9 cellular contexts compared by ENCODE assay signal in genomic region chr1:109467301-109467777, GRCh38. TPM values are rescaled to one million over a fixed set of nuclear protein-coding genes. Genes with fewer than 3 reads are reported as not detected.
DNase-seq lines count a peak whose midpoint lies in the region; ATAC-seq and TF ChIP-seq lines count a peak whose summit lies in the region.
"Had no signal": no experiment of that assay in that cellular context is flagged by ENCODE, and none has a peak within 500 bp of the region (broad histone marks: within the 10 kb centered on the region; RNA-seq: fewer than 3 reads in every experiment).

No MANE protein-coding gene starts in this region.

- H3K27me3 ChIP-seq in heart right ventricle: peaks cover 0 to 99% (median 30%) of the 10 kb centered on the region in 7 donors
- H3K27me3 ChIP-seq in osteoblast (ENCODE audit: insufficient read depth, low read length): peaks cover 87% of the 10 kb centered on the region
- peaks cover 64% of the 10 kb centered on the region for H3K27me3 ChIP-seq in brain microvascular endothelial cell (replicated peaks)

- no peak overlapping the region for H3K27ac Mint-ChIP-seq in stimulated activated naive CD8-positive, alpha-beta T cell treated with anti-CD3 and anti-CD28 coated beads, Interleukin-15, Interleukin-2, amounts not matched to agents 100 ng/mL and 50 ng/mL, for 24 hours

- peaks cover 75% of the 10 kb centered on the region for H3K27me3 Mint-ChIP-seq in stimulated activated naive CD8-positive, alpha-beta T cell treated with anti-CD3 and anti-CD28 coated beads, Interleukin-15, Interleukin-2, amounts not matched to agents 100 ng/mL and 50 ng/mL, for 24 hours

- TF ChIP-seq CTCF in heart right ventricle (IDR thresholded peaks at IDR 0.05) (no peak), osteoblast (IDR thresholded peaks at IDR 0.05; ENCODE audit: extremely low read depth, low read depth, low read length) (no peak), brain microvascular endothelial cell (IDR thresholded peaks at IDR 0.05; ENCODE audit: low read depth, low read length, missing control alignments) (no peak)

- H3K4me3 Mint-ChIP-seq in stimulated activated naive CD8-positive, alpha-beta T cell treated with anti-CD3 and anti-CD28 coated beads, Interleukin-15, Interleukin-2, amounts not matched to agents 100 ng/mL and 50 ng/mL, for 24 hours: peak overlapping the region; percentile 38

- no peak for ATAC-seq in stimulated activated naive CD8-positive, alpha-beta T cell treated with anti-CD3 and anti-CD28 coated beads, Interleukin-15, Interleukin-2, amounts not matched to agents 100 U/mL and 50 U/mL, for 24 hours
- ATAC-seq in heart right ventricle: peak; percentile 13 to 75 (median 54)

- no peaks in the 10 kb centered on the region for H3K79me2 ChIP-seq in osteoblast (ENCODE audit: insufficient read depth, low read length)

- H3K4me2 ChIP-seq in osteoblast (ENCODE audit: insufficient read depth, low read length): no peak overlapping the region

- H3K9me3 ChIP-seq in heart right ventricle: no peaks in the 10 kb centered on the region
- H3K9me3 ChIP-seq in osteoblast (ENCODE audit: low read depth, low read length): no peaks in the 10 kb centered on the region

- no peak for DNase-seq in stimulated activated naive CD8-positive, alpha-beta T cell treated with anti-CD3 and anti-CD28 coated beads, Interleukin-15, Interleukin-2, amounts not matched to agents 100 U/mL and 50 U/mL, for 24 hours
- no peak for DNase-seq in heart right ventricle
- peak; percentile 76 for DNase-seq in osteoblast (ENCODE audit: insufficient read length, low spot score, missing footprints)
- DNase-seq in brain microvascular endothelial cell: no peak
- DNase-seq in DMS79 (lab: John Stamatoyannopoulos, UW): no peak
- DNase-seq in NCI-H526 (lab: John Stamatoyannopoulos, UW): no peak
- DNase-seq in HPDE6-E6E7 (ENCODE audit: extremely low spot score): no peak
- DNase-seq: stimulated activated CD4-positive, alpha-beta T cell treated with anti-CD3 and anti-CD28 coated beads, Interleukin-4, amount 100 ng/mL, for 1 hour had no signal

- H3K27ac ChIP-seq in heart right ventricle: peak overlapping the region; percentile 32 to 96 (median 90)
- H3K27ac ChIP-seq in osteoblast (ENCODE audit: low read depth, low read length): no peak overlapping the region
- H3K27ac ChIP-seq in brain microvascular endothelial cell: no peak overlapping the region

- H3K4me1 ChIP-seq in heart right ventricle (peaks cover 0 to 16% (median 10%) of the 10 kb centered on the region in 9 donors), osteoblast (ENCODE audit: insufficient read depth, low read length) (peaks cover 3% of the 10 kb centered on the region)

- no peak overlapping the region for H2AFZ ChIP-seq in osteoblast (ENCODE audit: low read length)

- H3K36me3 Mint-ChIP-seq in stimulated activated naive CD8-positive, alpha-beta T cell treated with anti-CD3 and anti-CD28 coated beads, Interleukin-15, Interleukin-2, amounts not matched to agents 100 ng/mL and 50 ng/mL, for 24 hours (ENCODE audit: low read depth): no peaks in the 10 kb centered on the region

- in situ Hi-C loops in brain microvascular endothelial cell (cut with HindIII; ENCODE audit: low pct_ligation_motif_present, low sequenced_read_pairs): no loop called here

- intact Hi-C loops in heart right ventricle (cut with DNase I): loop anchor here in 3 of 10 donors (2.0 to 5.0 kb wide), 2 partner anchors 40 to 41 kb away; partner anchors contain the start of gene PSMA5 (in 3 of the 3)

- 8 to 11% methylated on average over 22 to 23 of the region's 23 CpGs for WGBS in heart right ventricle, 2 donors

- H4K20me1 ChIP-seq in osteoblast (ENCODE audit: insufficient read depth, low read length): no peaks in the 10 kb centered on the region

- H3K36me3 ChIP-seq in heart right ventricle: no peaks in the 10 kb centered on the region
- H3K36me3 ChIP-seq in osteoblast (ENCODE audit: insufficient read depth, low read length): no peaks in the 10 kb centered on the region
- no peaks in the 10 kb centered on the region for H3K36me3 ChIP-seq in brain microvascular endothelial cell (replicated peaks)

- H3K4me3 ChIP-seq in heart right ventricle (peak overlapping the region; percentile 57 to 72 (median 68)), osteoblast (ENCODE audit: insufficient read depth, low read length) (peak overlapping the region; percentile 23), brain microvascular endothelial cell (ENCODE audit: low read depth, low read length) (no peak overlapping the region)

- peaks cover 6% of the 10 kb centered on the region for H3K4me1 Mint-ChIP-seq in stimulated activated naive CD8-positive, alpha-beta T cell treated with anti-CD3 and anti-CD28 coated beads, Interleukin-15, Interleukin-2, amounts not matched to agents 100 ng/mL and 50 ng/mL, for 24 hours (ENCODE audit: low read depth)

- H3K9me3 Mint-ChIP-seq in stimulated activated naive CD8-positive, alpha-beta T cell treated with anti-CD3 and anti-CD28 coated beads, Interleukin-15, Interleukin-2, amounts not matched to agents 100 ng/mL and 50 ng/mL, for 24 hours: no peaks in the 10 kb centered on the region

RNA-seq across cellular contexts. Expression of gene SYPL2, which starts 1.0 kb away (rescaled TPM):
- total RNA-seq in heart right ventricle (10 to 100 TPM; 25.4 to 47.3 (median 27.7) TPM), osteoblast (0.88 and 1.8 TPM in 2 replicates)
- 10 to 100 TPM; 15.0 to 21.9 TPM for polyA plus RNA-seq in heart right ventricle

RNA-seq across cellular contexts. Expression of gene ATXN7L2, which starts 16.4 kb away (rescaled TPM):
- total RNA-seq in heart right ventricle (1 to 10 TPM; 1.8 to 3.0 (median 2.5) TPM), osteoblast (1.8 and 3.5 TPM in 2 replicates)
- 10 to 100 TPM in 1 of 2 donors, 1 to 10 TPM in 1; 3.2 to 11.4 TPM for polyA plus RNA-seq in heart right ventricle

RNA-seq across cellular contexts. Expression of gene CYB561D1, which starts 26.6 kb away (rescaled TPM):
- total RNA-seq in heart right ventricle (1 to 10 TPM; 3.3 to 7.6 (median 4.5) TPM), osteoblast (6.5 and 10.5 TPM in 2 replicates)
- 1 to 10 TPM; 3.0 to 3.6 TPM for polyA plus RNA-seq in heart right ventricle

RNA-seq across cellular contexts. Expression of gene PSMA5, which starts 41.1 kb away (rescaled TPM):
- total RNA-seq in heart right ventricle: 10 to 100 TPM; 51.2 to 65.6 (median 59.2) TPM
- polyA plus RNA-seq in heart right ventricle: 10 to 100 TPM; 22.7 to 94.6 TPM
- 41.5 and 45.6 TPM in 2 replicates for total RNA-seq in osteoblast

RNA-seq across cellular contexts. Expression of gene AMIGO1, which starts 42.2 kb away (rescaled TPM):
- total RNA-seq in heart right ventricle: 10 to 100 TPM; 11.9 to 16.6 (median 14.7) TPM
- 1 to 10 TPM; 2.8 to 4.0 TPM for polyA plus RNA-seq in heart right ventricle
- 2.1 and 2.5 TPM in 2 replicates for total RNA-seq in osteoblast

Comparison
In these comparisons a context has a peak if more than half of its experiments do, and no peak if none do; other contexts are left out.
1. H3K27ac ChIP-seq: peak in heart right ventricle (10 of 10); none in osteoblast (single experiment) and brain microvascular endothelial cell (single experiment).